6 cellular contexts compared by ENCODE assay signal in genomic region chr6:41071501-41071922, GRCh38. TPM values are rescaled to one million over a fixed set of nuclear protein-coding genes. Genes with fewer than 3 reads are reported as not detected.
DNase-seq lines count a peak whose midpoint lies in the region; ATAC-seq and TF ChIP-seq lines count a peak whose summit lies in the region.

No MANE protein-coding gene starts in this region.

- in situ Hi-C loops in astrocyte of the spinal cord (cut with HindIII; ENCODE audit: low sequenced_read_pairs), result no loop called here

- H3K27me3 Mint-ChIP-seq in natural killer cell (ENCODE audit: low read depth in 2 of 2), result no peaks in the 10 kb centered on the region

- intact Hi-C loops in natural killer cell (cut with micrococcal nuclease), result loop anchor here (5.0 kb wide), 1 partner anchor 261 kb away; no protein-coding TSS in a partner anchor

- peak in 2 of 3 donors; percentile 44 to 55 for DNase-seq in stimulated activated CD4-positive, alpha-beta T cell treated with anti-CD3 and anti-CD28 coated beads, TNF-alpha, amount 100 ng/mL, for 48 hours (ENCODE audit: low read depth in 3 of 3)
- no peak for DNase-seq in stimulated activated CD4-positive, alpha-beta T cell treated with anti-CD3 and anti-CD28 coated beads, Interleukin-12 subunit alpha, Interleukin-12 subunit beta, amount 100 ng/mL, for 4 hours
- DNase-seq in astrocyte of the spinal cord (ENCODE audit: low read depth, low spot score) (no peak), natural killer cell (no peak), glomerular visceral epithelial cell (ENCODE audit: extremely low spot score) (no peak)
- DNase-seq in stimulated activated naive CD4-positive, alpha-beta T cell (lab: John Stamatoyannopoulos, UW), result no peak

- TF ChIP-seq CTCF in astrocyte of the spinal cord (IDR thresholded peaks at IDR 0.05; ENCODE audit: low read depth, low read length), result no peak
- TF ChIP-seq CTCF in natural killer cell (IDR thresholded peaks at IDR 0.05), result no peak

- peaks cover 52 to 57% of the 10 kb centered on the region in 2 donors for H3K4me1 Mint-ChIP-seq in natural killer cell

- peak overlapping the region; percentile 92 for H3K4me3 Mint-ChIP-seq in natural killer cell

- no peaks in the 10 kb centered on the region for H3K9me3 Mint-ChIP-seq in natural killer cell

- H3K27ac Mint-ChIP-seq in natural killer cell, result peak overlapping the region; percentile 94 to 98

- H3K36me3 Mint-ChIP-seq in natural killer cell, result peaks cover 7% of the 10 kb centered on the region

- ATAC-seq in natural killer cell, result no peak

- peak overlapping the region; percentile 88 for H3K4me3 ChIP-seq in astrocyte of the spinal cord (ENCODE audit: low read depth, low read length)

RNA-seq across cellular contexts. Expression of gene OARD1, which starts 0.6 kb away (rescaled TPM):
- total RNA-seq in natural killer cell, result 10 to 100 TPM; 30.8 to 36.7 (median 35.5) TPM

RNA-seq across cellular contexts. Expression of gene NFYA, which starts 1.3 kb away (rescaled TPM):
- total RNA-seq in natural killer cell, result 10 to 100 TPM; 27.5 to 33.1 (median 33.0) TPM

RNA-seq across cellular contexts. Expression of gene APOBEC2, which starts 18.5 kb away (rescaled TPM):
- total RNA-seq in natural killer cell, result not detected

RNA-seq across cellular contexts. Expression of gene TSPO2, which starts 29.2 kb away (rescaled TPM):
- total RNA-seq in natural killer cell, result not detected

RNA-seq across cellular contexts. Expression of gene UNC5CL, which starts 32.5 kb away (rescaled TPM):
- 1 to 10 TPM; 2.1 to 5.3 (median 4.4) TPM for total RNA-seq in natural killer cell

Comparison
In these comparisons a context has a peak if more than half of its experiments do, and no peak if none do; other contexts are left out.
1. DNase-seq: peak in stimulated activated CD4-positive, alpha-beta T cell treated with anti-CD3 and anti-CD28 coated beads, TNF-alpha, amount 100 ng/mL, for 48 hours (2 of 3); none in stimulated activated CD4-positive, alpha-beta T cell treated with anti-CD3 and anti-CD28 coated beads, Interleukin-12 subunit alpha, Interleukin-12 subunit beta, amount 100 ng/mL, for 4 hours (single experiment), astrocyte of the spinal cord (single experiment), natural killer cell (single experiment), stimulated activated naive CD4-positive, alpha-beta T cell (0 of 6) and glomerular visceral epithelial cell (single experiment).